In the genomic region with DNA sequence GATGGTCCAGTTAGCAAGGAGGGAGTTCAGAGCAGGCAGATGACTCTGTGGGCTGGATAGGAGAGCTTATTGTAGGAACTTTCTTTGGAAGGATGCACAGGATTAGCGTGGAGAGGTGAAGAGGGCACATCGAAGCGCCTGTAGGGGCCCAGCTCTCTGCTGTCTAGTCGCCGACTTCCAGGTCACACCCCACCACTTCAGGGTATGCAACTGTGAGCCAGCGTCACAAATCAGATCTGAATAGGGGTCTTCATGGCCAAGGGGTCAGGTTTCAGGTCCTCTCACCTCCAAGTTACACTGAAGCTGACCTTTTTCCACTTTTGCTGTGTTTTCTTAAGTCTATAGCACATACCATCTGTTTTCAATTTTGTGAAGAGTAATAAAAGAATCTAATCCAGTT, we compare ENCODE assay signal across 22 cellular contexts.
DNase-seq lines count a peak whose midpoint lies in the region; ATAC-seq, FAIRE-seq and TF ChIP-seq lines count a peak whose summit lies in the region.
"Had no signal": no experiment of that assay in that cellular context is flagged by ENCODE, and none has a peak within 500 bp of the region (broad histone marks: within the 10 kb centered on the region; RNA-seq: fewer than 3 reads in every experiment).

No MANE protein-coding gene starts in this region.

- H3K56ac ChIP-seq in H1 (replicated peaks; ENCODE audit: insufficient read length, low read depth, low read length), result no peak overlapping the region

- H4K8ac ChIP-seq in H1 (ENCODE audit: extremely low read depth, insufficient read depth, low read length), result no peak overlapping the region

- H2BK15ac ChIP-seq in H1 (ENCODE audit: low read length), result no peak overlapping the region

- peaks cover 0 to 5% (median 0%) of the 10 kb centered on the region in 4 experiments; a peak in 1 of 7 replicates for H3K4me1 ChIP-seq in H1 (replicated peaks in 1 of 4; ENCODE audit: control insufficient read depth in 3 of 4, insufficient read depth in 4 of 4, low read length in 3 of 4)
- H3K4me1 ChIP-seq: BE2C, Caco-2 had no signal

- peak overlapping the region; percentile 76; the same call in 1 of the 2 replicates for H2AFZ ChIP-seq in H1 (ENCODE audit: low read length)
- H2AFZ ChIP-seq: GM23248 had no signal

- H3K27ac ChIP-seq in H1 (ENCODE audit: low read depth, low read length), result no peak overlapping the region
- H3K27ac ChIP-seq: GM23248 had no signal

- no peak overlapping the region for H3K14ac ChIP-seq in H1 (ENCODE audit: insufficient read length)

- no peak overlapping the region for H3K9ac ChIP-seq in H1 (replicated peaks in 1 of 4; ENCODE audit: extremely low read depth in 1 of 4, low read depth in 3 of 4, low read length in 3 of 4)
- H3K9ac ChIP-seq: GM23248 had no signal

- no peak overlapping the region for H3K4me3 ChIP-seq in H1 (ENCODE audit: extremely low read depth in 1 of 4, insufficient read depth in 2 of 4, low read depth in 3 of 4, low read length in 4 of 4)
- H3K4me3 ChIP-seq: GM23248 had no signal

- no peaks in the 10 kb centered on the region for H3K79me1 ChIP-seq in H1 (ENCODE audit: low read depth, low read length)

- POLR2A ChIA-PET in H1 (lab: Charles Lee; ENCODE audit: partially characterized antibody), result no interaction called here

- FAIRE-seq in H1 (lab: Jason Lieb, UNC), result no peak
- FAIRE-seq: A204.1, D721Med, G401.6, GM12891, HepG2 had no signal

- H3K27me3 ChIP-seq in H1 (replicated peaks in 1 of 4; ENCODE audit: control insufficient read depth in 3 of 4, extremely low read depth in 1 of 4, insufficient read depth in 3 of 4, low read length in 3 of 4), result no peaks in the 10 kb centered on the region
- H3K27me3 ChIP-seq: BE2C had no signal

- WGBS in H1 (ENCODE audit: extremely low coverage in 1 of 2, insufficient coverage in 1 of 2, insufficient read length in 1 of 2, insufficient replicate concordance in 2 of 2, low coverage in 1 of 2, low lambda C conversion rate in 2 of 2, missing lambda C conversion rate in 1 of 2), 2 experiments, result 91% methylated on average over 6 of the region's 6 CpGs; no CpG with 5 or more reads in 1 of the 2 experiments

- H3K36me3 ChIP-seq in H1 (ENCODE audit: control insufficient read depth in 2 of 4, insufficient read depth in 4 of 4, low read length in 3 of 4), result no peaks in the 10 kb centered on the region
- H3K36me3 ChIP-seq: BE2C had no signal

- H2BK12ac ChIP-seq in H1 (ENCODE audit: low read depth, low read length), result no peak overlapping the region

- no peak overlapping the region for H2BK20ac ChIP-seq in H1 (ENCODE audit: low read length)

- H3K79me2 ChIP-seq in H1 (ENCODE audit: control insufficient read depth in 1 of 2, insufficient read depth in 2 of 2, low read length in 2 of 2), result no peaks in the 10 kb centered on the region

- H4K20me1 ChIP-seq in H1 (replicated peaks in 1 of 2; ENCODE audit: control insufficient read depth in 1 of 2, insufficient read depth in 2 of 2, low read length in 2 of 2), result no peaks in the 10 kb centered on the region

- DNase-seq in SK-N-DZ (ENCODE audit: low spot score) (peak; percentile 75), H1 (ENCODE audit: low read depth in 1 of 2, low spot score in 2 of 2) (no peak), left kidney (ENCODE audit: low read depth, low spot score) (peak; percentile 19), posterior vena cava (ENCODE audit: low spot score) (no peak)
- DNase-seq in activated CD4-positive, CD25-positive, alpha-beta regulatory T cell treated with anti-CD3 and anti-CD28 coated beads, Interleukin-2, amount 50 U/mL, for 72 hours, result no peak
- DNase-seq: ACHN; BE2C; C1 segment of cervical spinal cord; Caco-2; CD4-positive, alpha-beta T cell; GM23248; H7; HFFc6; KBM-7 had no signal

- H3K4ac ChIP-seq in H1 (replicated peaks; ENCODE audit: insufficient read length, low read depth, low read length), result no peak overlapping the region

- TF ChIP-seq RAD21 in H1 (IDR thresholded peaks at IDR 0.05 in 1 of 2, conservative IDR thresholded peaks at IDR 0.05 in 1 of 2; ENCODE audit: low read depth in 2 of 2, low read length in 2 of 2), result no peak

- no peaks in the 10 kb centered on the region; the same call in 1 of the 2 replicates for H3K23me2 ChIP-seq in H1 (ENCODE audit: low read depth, low read length)

- no peak for TF ChIP-seq EP300 in H1 (IDR thresholded peaks at IDR 0.05; ENCODE audit: borderline replicate concordance in 1 of 2, low read depth in 2 of 2, low read length in 2 of 2)

- H2BK120ac ChIP-seq in H1 (replicated peaks; ENCODE audit: low read depth, low read length), result no peak overlapping the region

- no peaks in the 10 kb centered on the region for H3K9me3 ChIP-seq in H1 (ENCODE audit: insufficient read depth in 2 of 2, low read depth in 1 of 2, low read length in 1 of 2)
- H3K9me3 ChIP-seq: Caco-2 had no signal

- CTCF ChIA-PET in H1 (lab: Charles Lee; ENCODE audit: partially characterized antibody), result no interaction called here

- no peak overlapping the region for H3K18ac ChIP-seq in H1 (ENCODE audit: extremely low read depth, low read length)

- no peak overlapping the region for H4K5ac ChIP-seq in H1 (ENCODE audit: insufficient read length, low read depth, low read length)

- H2AK5ac ChIP-seq in H1 (ENCODE audit: low read depth, low read length), result no peak overlapping the region

- no peak overlapping the region for H3K23ac ChIP-seq in H1 (ENCODE audit: insufficient read length)

- intact Hi-C loops in posterior vena cava (cut with DNase I), result no loop called here

- no peak overlapping the region for H2BK5ac ChIP-seq in H1 (ENCODE audit: low read depth, low read length)

- no peak for ATAC-seq in HG02610 (IDR thresholded peaks at IDR 0.05; ENCODE audit: unreplicated experiment)
- ATAC-seq in GM21576 (IDR thresholded peaks at IDR 0.05; ENCODE audit: unreplicated experiment), result no peak
- ATAC-seq: HCT116, HepG2 had no signal

- H4K91ac ChIP-seq in H1 (replicated peaks; ENCODE audit: insufficient read length, low read length), result no peak overlapping the region

- no peak for TF ChIP-seq POLR2A in H1 (IDR thresholded peaks at IDR 0.05; ENCODE audit: control extremely low read depth in 1 of 2, low read depth in 2 of 2, low read length in 2 of 2)

- TF ChIP-seq CTCF in H1 (IDR thresholded peaks at IDR 0.05; ENCODE audit: control extremely low read depth in 1 of 3, insufficient read depth in 1 of 3, low read depth in 1 of 3, low read length in 3 of 3), result no peak

- no peak overlapping the region for H3K4me2 ChIP-seq in H1 (ENCODE audit: insufficient read depth in 1 of 2, low read depth in 2 of 2, low read length in 2 of 2)

TF ChIP-seq in H1, 55 proteins besides CTCF, POLR2A, EP300 and RAD21 (continues in another document):
- TF ChIP-seq BCL11A (IDR thresholded peaks at IDR 0.05; ENCODE audit: low read depth in 2 of 2, low read length in 2 of 2), result no peak
- TF ChIP-seq CHD1 (IDR thresholded peaks at IDR 0.05; ENCODE audit: low read depth, low read length), result no peak

Comparison
In these comparisons a context has a peak if more than half of its experiments do, and no peak if none do; other contexts are left out.
1. DNase-seq: peak in SK-N-DZ (single experiment) and left kidney (single experiment); none in H1 (0 of 2), posterior vena cava (single experiment) and activated CD4-positive, CD25-positive, alpha-beta regulatory T cell treated with anti-CD3 and anti-CD28 coated beads, Interleukin-2, amount 50 U/mL, for 72 hours (single experiment).